Comparison of ENCODE assay signal across 8 cellular contexts in the genomic region with DNA sequence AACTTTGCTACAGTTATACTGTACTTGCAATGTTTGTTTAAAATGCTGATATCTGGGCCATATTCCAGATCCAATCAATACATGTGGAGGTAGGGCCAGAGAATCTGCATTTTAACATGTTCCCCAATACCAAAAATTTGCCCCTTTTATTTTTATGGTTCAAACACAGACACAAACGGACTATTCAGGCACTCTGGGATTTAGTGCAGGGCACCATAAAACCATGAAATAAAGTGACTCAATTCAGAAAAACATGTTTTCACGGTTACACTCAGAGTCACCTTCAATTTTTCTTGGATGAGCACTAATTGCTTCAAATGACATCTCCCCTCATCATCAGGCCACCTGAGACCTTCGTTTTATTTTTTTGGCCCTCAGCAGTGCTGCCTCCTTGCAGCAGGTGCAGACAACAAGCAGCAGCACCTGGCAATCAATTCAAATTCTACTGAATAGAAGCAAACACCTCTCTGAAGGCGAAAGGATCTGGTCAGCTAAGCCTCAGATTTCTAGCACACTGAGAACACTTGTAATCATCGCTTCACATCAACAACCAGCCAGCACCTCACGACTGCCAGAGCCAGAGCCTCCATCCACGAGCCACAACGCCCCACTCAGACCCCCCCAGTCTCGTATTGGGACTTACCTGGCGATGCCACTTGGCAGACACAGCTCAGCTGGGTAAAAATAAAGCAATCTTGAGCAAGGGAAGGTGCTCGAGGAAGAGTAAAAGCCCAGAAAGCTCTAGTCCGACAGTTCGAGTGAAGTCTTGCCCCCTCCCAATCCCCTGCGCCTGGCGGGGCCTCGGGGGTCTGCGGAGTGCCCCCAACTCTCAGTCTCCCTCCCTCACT. TPM values are rescaled to one million over a fixed set of nuclear protein-coding genes. Genes with fewer than 3 reads are reported as not detected.
A peak's percentile ranks its signal among the peaks of the same experiment; 100 is the strongest.
DNase-seq lines count a peak whose midpoint lies in the region; ATAC-seq and TF ChIP-seq lines count a peak whose summit lies in the region.

No MANE protein-coding gene starts in this region.

- CTCF ChIA-PET in activated CD4-positive, alpha-beta T cell treated with anti-CD3 and anti-CD28 coated beads for 36 hours (lab: Charles Lee), result interaction anchor here (0.5 kb wide), 1 partner anchor 41 kb away, joined by 3 read pairs; no protein-coding TSS in a partner anchor

- no peaks in the 10 kb centered on the region for H3K9me3 ChIP-seq in DND-41 (ENCODE audit: insufficient read depth, low read length, severe bottlenecking)
- H3K9me3 ChIP-seq in ectodermal cell (ENCODE audit: control insufficient read depth, low read length), result no peaks in the 10 kb centered on the region

- peak overlapping the region; percentile 86 for H2AFZ ChIP-seq in DND-41 (ENCODE audit: low read depth, low read length)

- H3K9me3 Mint-ChIP-seq in activated CD4-positive, alpha-beta T cell treated with anti-CD3 and anti-CD28 coated beads for 36 hours (ENCODE audit: low read depth), result no peaks in the 10 kb centered on the region
- H3K9me3 Mint-ChIP-seq in naive B cell, result peaks cover 0 to 6% (median 4%) of the 10 kb centered on the region in 7 donors

- no peaks in the 10 kb centered on the region for H3K36me3 Mint-ChIP-seq in activated CD4-positive, alpha-beta T cell treated with anti-CD3 and anti-CD28 coated beads for 36 hours (ENCODE audit: low read depth)
- peaks cover 7 to 9% of the 10 kb centered on the region in 2 donors for H3K36me3 Mint-ChIP-seq in naive B cell

- intact Hi-C loops in activated CD4-positive, alpha-beta T cell treated with anti-CD3 and anti-CD28 coated beads for 36 hours (cut with DNase I, micrococcal nuclease), result loop anchor here (5.0 to 10.0 kb wide), 8 partner anchors 158 to 953 kb away; partner anchors contain the start of genes ARID4B (in 1 of the 2), B3GALNT2 (in 1 of the 2), GGPS1 (in 1 of the 2) and LGALS8 (in 1 of the 2)

- peaks cover 13% of the 10 kb centered on the region; the same call in 1 of the 2 replicates for H3K79me2 ChIP-seq in DND-41 (ENCODE audit: insufficient read depth, low read length)

- peaks cover 1% of the 10 kb centered on the region for H3K27me3 Mint-ChIP-seq in activated CD4-positive, alpha-beta T cell treated with anti-CD3 and anti-CD28 coated beads for 36 hours
- H3K27me3 Mint-ChIP-seq in naive B cell, result no peaks in the 10 kb centered on the region

- H3K27ac ChIP-seq in DND-41 (ENCODE audit: low read length), result peak overlapping the region; percentile 75; the same call in 1 of the 2 replicates
- H3K27ac ChIP-seq in ectodermal cell (ENCODE audit: insufficient read depth, low read depth, low read length, poor library complexity, severe bottlenecking), result no peak overlapping the region

- peaks cover 53% of the 10 kb centered on the region for H3K4me1 Mint-ChIP-seq in activated CD4-positive, alpha-beta T cell treated with anti-CD3 and anti-CD28 coated beads for 36 hours
- peaks cover 50 to 70% (median 58%) of the 10 kb centered on the region in 3 donors for H3K4me1 Mint-ChIP-seq in naive B cell

- no peak for TF ChIP-seq CTCF in DND-41 (IDR thresholded peaks at IDR 0.05; ENCODE audit: borderline replicate concordance, extremely low read depth, low read length, poor library complexity, severe bottlenecking)

- no peaks in the 10 kb centered on the region; the same call in 1 of the 2 replicates for H3K36me3 ChIP-seq in DND-41 (ENCODE audit: insufficient read depth, low read length)
- no peaks in the 10 kb centered on the region for H3K36me3 ChIP-seq in ectodermal cell (ENCODE audit: control insufficient read depth, insufficient read depth, low read length)

- no peaks in the 10 kb centered on the region for H4K20me1 ChIP-seq in DND-41 (ENCODE audit: insufficient read depth, low read length)

- no peaks in the 10 kb centered on the region for H3K27me3 ChIP-seq in DND-41 (ENCODE audit: insufficient read depth, low read length, poor library complexity)
- H3K27me3 ChIP-seq in ectodermal cell (ENCODE audit: control insufficient read depth, insufficient read depth, low read length, poor library complexity, severe bottlenecking), result peaks cover 29% of the 10 kb centered on the region

- peak overlapping the region; percentile 82 for H3K4me3 Mint-ChIP-seq in activated CD4-positive, alpha-beta T cell treated with anti-CD3 and anti-CD28 coated beads for 36 hours
- H3K4me3 Mint-ChIP-seq in naive B cell, result peak overlapping the region; percentile 95 to 98 (median 98)

- H3K9ac ChIP-seq in DND-41 (ENCODE audit: low read depth, low read length), result peak overlapping the region; percentile 93

- DNase-seq in DND-41 (peak; percentile 19), NCI-H1105 treated with DMSO at 0.1 percent for 48 hours (lab: John Stamatoyannopoulos, UW) (peak; percentile 80), naive B cell (peak; percentile 22), SIG-M5 (lab: John Stamatoyannopoulos, UW) (no peak)
- peak; percentile 44 for DNase-seq in activated CD4-positive, alpha-beta T cell treated with anti-CD3 and anti-CD28 coated beads for 36 hours

- ATAC-seq in DND-41 (ENCODE audit: insufficient read depth, low read depth), result no peak
- ATAC-seq in activated CD4-positive, alpha-beta T cell treated with anti-CD3 and anti-CD28 coated beads for 36 hours, result no peak
- ATAC-seq in naive B cell (ENCODE audit: low read depth in 2 of 2), result peak; percentile 5 to 6
- no peak for ATAC-seq in HG03135 (IDR thresholded peaks at IDR 0.05; ENCODE audit: unreplicated experiment)
- ATAC-seq in GM21576 (IDR thresholded peaks at IDR 0.05; ENCODE audit: unreplicated experiment), result no peak

- WGBS in ectodermal cell, 2 experiments, result 16 to 21% methylated on average over 17 of the region's 17 CpGs

- H3K4me2 ChIP-seq in DND-41 (ENCODE audit: insufficient read depth, low read length), result peak overlapping the region; percentile 99

- H3K4me1 ChIP-seq in DND-41 (ENCODE audit: insufficient read depth, low read length) (peaks cover 51% of the 10 kb centered on the region), ectodermal cell (ENCODE audit: control insufficient read depth, insufficient read depth, low read length) (peaks cover 16% of the 10 kb centered on the region)

- H3K27ac Mint-ChIP-seq in activated CD4-positive, alpha-beta T cell treated with anti-CD3 and anti-CD28 coated beads for 36 hours, result peak overlapping the region; percentile 69
- peak overlapping the region; percentile 59 to 97 (median 92) for H3K27ac Mint-ChIP-seq in naive B cell

- POLR2A ChIA-PET in activated CD4-positive, alpha-beta T cell treated with anti-CD3 and anti-CD28 coated beads for 36 hours (lab: Charles Lee), result no interaction called here

- H3K4me3 ChIP-seq in DND-41 (ENCODE audit: low read depth in 1 of 2, low read length in 2 of 2), result peak overlapping the region; percentile 61 to 98; a peak in 3 of 4 replicates
- H3K4me3 ChIP-seq in ectodermal cell (ENCODE audit: insufficient read depth, low read depth, low read length), result peak overlapping the region; percentile 75

RNA-seq across cellular contexts. Expression of gene ERO1B, which starts 1.1 kb away (rescaled TPM):
- 1 to 10 TPM; 2.2 to 2.8 TPM for total RNA-seq in activated CD4-positive, alpha-beta T cell treated with anti-CD3 and anti-CD28 coated beads for 36 hours
- polyA plus RNA-seq in ectodermal cell (2013, experiment 1 of 4), result 2.6 TPM
- polyA plus RNA-seq in ectodermal cell (2013, experiment 2 of 4), result 3.4 TPM
- 3.4 TPM for polyA plus RNA-seq in ectodermal cell (2013, experiment 3 of 4)
- 3.1 TPM for polyA plus RNA-seq in ectodermal cell (2013, experiment 4 of 4)
- 1 to 10 TPM; 2.6 to 6.3 (median 5.3) TPM for polyA plus RNA-seq in naive B cell (ENCODE audit: low read depth in 6 of 6)

Comparison
In these comparisons a context has a peak if more than half of its experiments do, and no peak if none do; other contexts are left out.
1. ATAC-seq: peak in naive B cell (2 of 2); none in DND-41 (single experiment), activated CD4-positive, alpha-beta T cell treated with anti-CD3 and anti-CD28 coated beads for 36 hours (single experiment), HG03135 (single experiment) and GM21576 (single experiment).